In genomic region chr17:77388384-77389306, GRCh38 we compare ENCODE assay signal across 1 cellular context.
TF ChIP-seq lines count a peak whose summit lies in the region.

No MANE protein-coding gene starts in this region.

TF ChIP-seq in H1, 55 proteins besides CTCF, POLR2A, EP300 and RAD21 (continued from another document):
- TF ChIP-seq CHD7 (IDR thresholded peaks at IDR 0.05; ENCODE audit: insufficient replicate concordance, low read length): no peak
- TF ChIP-seq E2F6 (IDR thresholded peaks at IDR 0.05): no peak
- no peak for TF ChIP-seq JUN (IDR thresholded peaks at IDR 0.05; ENCODE audit: low read depth, low read length)
- no peak for TF ChIP-seq ATF2 (IDR thresholded peaks at IDR 0.05; ENCODE audit: low read length)
- no peak for TF ChIP-seq CTBP2 (IDR thresholded peaks at IDR 0.05; ENCODE audit: borderline replicate concordance, insufficient read depth, insufficient read length, low read length)
- no peak for TF ChIP-seq RXRA (IDR thresholded peaks at IDR 0.05; ENCODE audit: insufficient read depth, low read depth, low read length)
- TF ChIP-seq TEAD4 (IDR thresholded peaks at IDR 0.05; ENCODE audit: low read depth, low read length): no peak
